In the genomic region with DNA sequence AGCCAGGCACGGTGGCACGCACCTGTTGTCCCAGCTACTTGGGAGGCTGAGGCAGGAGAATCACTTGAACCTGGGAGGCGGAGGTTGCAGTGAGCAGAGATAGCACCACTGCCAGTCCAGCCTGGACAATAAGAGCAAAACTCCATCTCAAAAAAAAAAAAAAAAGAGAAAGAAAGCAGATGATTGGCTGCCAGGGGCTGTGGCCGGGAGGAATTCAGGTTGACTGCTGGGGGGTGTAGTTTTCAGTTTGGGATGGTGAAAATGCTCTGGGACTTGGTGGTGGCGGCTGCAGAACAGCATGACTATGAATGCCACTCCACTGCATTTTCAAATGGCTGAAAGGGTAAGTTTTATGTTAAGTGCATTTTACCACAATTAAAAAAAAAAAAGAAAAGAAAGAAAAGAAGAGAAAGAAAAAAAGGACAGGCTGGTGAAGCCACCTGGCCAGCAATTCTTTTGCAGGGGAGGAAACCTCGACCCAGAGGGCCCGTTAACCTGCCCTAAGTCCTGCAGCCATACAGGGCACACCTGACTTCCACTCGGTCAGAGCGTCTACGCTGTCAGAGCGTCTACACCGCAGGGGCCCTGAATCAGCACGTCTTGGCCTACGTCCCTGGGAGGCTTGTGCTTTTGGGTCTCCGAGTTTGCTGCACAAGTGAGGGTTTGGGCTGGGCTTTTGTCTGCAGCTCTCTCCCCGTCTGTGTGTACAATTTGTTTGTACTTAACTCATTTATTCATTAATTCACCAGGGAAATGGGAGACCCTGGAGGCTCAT, we compare ENCODE assay signal across 17 cellular contexts. TPM values are rescaled to one million over a fixed set of nuclear protein-coding genes. Genes with fewer than 3 reads are reported as not detected.
A peak's percentile ranks its signal among the peaks of the same experiment; 100 is the strongest.
DNase-seq lines count a peak whose midpoint lies in the region; ATAC-seq, FAIRE-seq and TF ChIP-seq lines count a peak whose summit lies in the region.
"Had no signal": no experiment of that assay in that cellular context is flagged by ENCODE, and none has a peak within 500 bp of the region (broad histone marks: within the 10 kb centered on the region; RNA-seq: fewer than 3 reads in every experiment).

No MANE protein-coding gene starts in this region.

- ATAC-seq in K562, result no peak
- ATAC-seq: A549; CD8-positive, alpha-beta T cell had no signal

- POLR2A ChIA-PET in HEK293 (lab: Yijun Ruan, JAX), result interaction anchor here (0.6 to 0.8 kb wide), 2 partner anchors 141 to 156 kb away, joined by 3 read pairs; a partner anchor contains a TSS
- POLR2A ChIA-PET in K562 (lab: Yijun Ruan, JAX), result no interaction called here

- no peak overlapping the region for H2BK12ac ChIP-seq in neuronal stem cell (ENCODE audit: low read length)

- no peak overlapping the region for H2BK5ac ChIP-seq in neuronal stem cell (ENCODE audit: low read length)

- FAIRE-seq in K562 (lab: Jason Lieb, UNC), result no peak
- FAIRE-seq: A549, D721Med had no signal

- no peak overlapping the region for H2BK15ac ChIP-seq in neuronal stem cell (ENCODE audit: low read length)

- H3K27me3 ChIP-seq in K562 (ENCODE audit: control insufficient read depth in 2 of 2, insufficient read depth in 2 of 2, low read length in 2 of 2), result no peaks in the 10 kb centered on the region
- H3K27me3 ChIP-seq in neuronal stem cell (ENCODE audit: control insufficient read depth in 3 of 3, insufficient read depth in 3 of 3, low read depth in 1 of 3, low read length in 3 of 3), result peaks cover 0 to under 1% (median 0%) of the 10 kb centered on the region in 3 experiments
- no peaks in the 10 kb centered on the region for H3K27me3 ChIP-seq in effector memory CD4-positive, alpha-beta T cell (replicated peaks; ENCODE audit: control insufficient read depth, insufficient read depth, low read length, poor library complexity, severe bottlenecking)
- H3K27me3 ChIP-seq: BE2C had no signal

- 63% methylated on average over 16 of the region's 16 CpGs for WGBS in K562 (ENCODE audit: insufficient coverage, low coverage, missing lambda C conversion rate)
- no CpG with 5 or more reads among the region's 16 CpGs for WGBS in neuronal stem cell (ENCODE audit: extremely low coverage in 2 of 2, insufficient read length in 2 of 2, insufficient replicate concordance in 1 of 2), 2 donors

- no peaks in the 10 kb centered on the region for H3K79me1 ChIP-seq in neuronal stem cell (ENCODE audit: low read depth, low read length)

- peaks cover 12% of the 10 kb centered on the region for H3K4me1 ChIP-seq in HEK293 (ENCODE audit: control insufficient read depth, insufficient read depth, low read length)
- H3K4me1 ChIP-seq in K562 (replicated peaks in 1 of 2; ENCODE audit: control insufficient read depth in 2 of 2, insufficient read depth in 2 of 2, low read length in 2 of 2), result peaks cover 21 to 70% of the 10 kb centered on the region in 2 experiments
- H3K4me1 ChIP-seq in neuronal stem cell (ENCODE audit: control insufficient read depth in 2 of 2, insufficient read depth in 1 of 2, low read depth in 1 of 2, low read length in 2 of 2), result peaks cover 13 to 19% of the 10 kb centered on the region in 2 donors
- peaks cover 14% of the 10 kb centered on the region for H3K4me1 ChIP-seq in effector memory CD4-positive, alpha-beta T cell (ENCODE audit: control insufficient read depth, insufficient read depth, low read length, poor library complexity, severe bottlenecking)

- no peak for TF ChIP-seq RAD21 in K562 (CRISPR knock-in tag; conservative IDR thresholded peaks at IDR 0.05 in 1 of 2, IDR thresholded peaks at IDR 0.05 in 1 of 2)

- H3K27ac ChIP-seq in HEK293 (ENCODE audit: extremely low read depth, low read depth, low read length), result no peak overlapping the region
- H3K27ac ChIP-seq in K562 (ENCODE audit: extremely low read depth, low read depth, low read length), result no peak overlapping the region
- no peak overlapping the region for H3K27ac ChIP-seq in neuronal stem cell (replicated peaks; ENCODE audit: low read length)
- no peak overlapping the region for H3K27ac ChIP-seq in effector memory CD4-positive, alpha-beta T cell (ENCODE audit: insufficient read depth, low read length, poor library complexity, severe bottlenecking)
- H3K27ac ChIP-seq: A549, C4-2B had no signal

- H4K20me1 ChIP-seq in K562 (replicated peaks; ENCODE audit: control insufficient read depth, insufficient read depth, low read length), result no peaks in the 10 kb centered on the region; the same call in 1 of the 2 replicates

- DNase-seq in DMS79 treated with DMSO at 0.1 percent for 48 hours (lab: John Stamatoyannopoulos, UW), result peak; percentile 47
- DNase-seq in K562 (ENCODE audit: extremely low read depth in 1 of 4, low spot score in 3 of 4), result peak in 1 of 4 experiments; percentile 52
- no peak for DNase-seq in neuronal stem cell (ENCODE audit: low spot score)
- DNase-seq in midbrain (lab: John Stamatoyannopoulos, UW), result no peak
- no peak for DNase-seq in activated CD4-positive, alpha-beta T cell treated with anti-CD3 and anti-CD28 coated beads, Interleukin-2, amount 50 U/mL, for 48 hours
- no peak for DNase-seq in effector memory CD4-positive, alpha-beta T cell
- DNase-seq: BE2C; CD8-positive, alpha-beta T cell; COR-L47; DMS153; HCEC 1CT had no signal

- TF ChIP-seq POLR2A in K562 (conservative IDR thresholded peaks at IDR 0.05), result no peak

- no peak overlapping the region for H2BK120ac ChIP-seq in neuronal stem cell (ENCODE audit: low read depth, low read length)

- no peak overlapping the region for H4K8ac ChIP-seq in neuronal stem cell (ENCODE audit: low read depth, low read length)

- no peaks in the 10 kb centered on the region for H3K9me1 ChIP-seq in K562 (ENCODE audit: control insufficient read depth, insufficient read depth, low read length)

- H3K4me2 ChIP-seq in K562 (ENCODE audit: insufficient read depth, low read length), result no peak overlapping the region
- H3K4me2 ChIP-seq in neuronal stem cell (ENCODE audit: insufficient read depth, low read length, poor library complexity, severe bottlenecking), result no peak overlapping the region
- H3K4me2 ChIP-seq: A549 had no signal

- no peak overlapping the region for H3K14ac ChIP-seq in neuronal stem cell (ENCODE audit: low read length)

- TF ChIP-seq EP300 in K562 (IDR thresholded peaks at IDR 0.05; ENCODE audit: low read length), result no peak

- H3K4me3 ChIP-seq in HEK293 (ENCODE audit: low read depth, low read length) (no peak overlapping the region), K562 (no peak overlapping the region), neuronal stem cell (ENCODE audit: low read length in 2 of 2) (no peak overlapping the region)
- no peak overlapping the region for H3K4me3 ChIP-seq in effector memory CD4-positive, alpha-beta T cell (ENCODE audit: insufficient read depth, low read depth, low read length, poor library complexity, severe bottlenecking)
- H3K4me3 ChIP-seq: A549 had no signal

- H3K36me3 ChIP-seq in HEK293 (ENCODE audit: control insufficient read depth in 2 of 2, insufficient read depth in 1 of 2, low read length in 2 of 2) (no peaks in the 10 kb centered on the region), K562 (ENCODE audit: control insufficient read depth, insufficient read depth, low read length) (peaks cover 41% of the 10 kb centered on the region; the same call in 2 of the 3 replicates), neuronal stem cell (replicated peaks in 1 of 2; ENCODE audit: control insufficient read depth in 2 of 2, insufficient read depth in 2 of 2, low read length in 2 of 2) (peaks cover 0 to 12% of the 10 kb centered on the region in 2 donors)
- H3K36me3 ChIP-seq in effector memory CD4-positive, alpha-beta T cell (ENCODE audit: control insufficient read depth, insufficient read depth, low read length), result no peaks in the 10 kb centered on the region

- H2AK5ac ChIP-seq in neuronal stem cell (ENCODE audit: low read depth, low read length), result no peak overlapping the region

- TF ChIP-seq CTCF in HEK293 (tag by site-specific recombination; IDR thresholded peaks at IDR 0.05), result no peak
- TF ChIP-seq CTCF in K562 (IDR thresholded peaks at IDR 0.05 in 2 of 3, conservative IDR thresholded peaks at IDR 0.05 in 1 of 3; ENCODE audit: insufficient read depth in 2 of 3, low read depth in 1 of 3, low read length in 3 of 3), result no peak

- no peak overlapping the region for H2AFZ ChIP-seq in K562 (ENCODE audit: low read depth, low read length)
- no peak overlapping the region for H2AFZ ChIP-seq in neuronal stem cell (ENCODE audit: low read length)

- in situ Hi-C loops in K562 (cut with MboI), result no loop called here

- no peak overlapping the region for H3K4ac ChIP-seq in neuronal stem cell (ENCODE audit: low read length)

- intact Hi-C loops in K562 (cut with micrococcal nuclease), result no loop called here

- H3K9ac ChIP-seq in K562 (ENCODE audit: insufficient read depth in 1 of 2, low read depth in 2 of 2, low read length in 2 of 2), result peak overlapping the region in 1 of 2 experiments; percentile 75; a peak in 1 of 4 replicates
- H3K9ac ChIP-seq in neuronal stem cell (ENCODE audit: low read depth, low read length, poor library complexity), result peak overlapping the region; percentile 24

- CTCF ChIA-PET in HEK293 (lab: Yijun Ruan, JAX) (interaction anchor here (0.6 to 2.3 kb wide), 3 partner anchors 10 to 46 kb away, joined by 3 to 24 read pairs (median 5); no protein-coding TSS in a partner anchor), K562 (lab: Yijun Ruan, JAX; ENCODE audit: low intra/inter-chr PET ratio) (no interaction called here)

- H3K9me3 ChIP-seq in HEK293 (ENCODE audit: control insufficient read depth, insufficient read depth, low read depth, low read length), result no peaks in the 10 kb centered on the region
- H3K9me3 ChIP-seq in K562 (replicated peaks; ENCODE audit: control insufficient read depth, insufficient read depth, low read depth, low read length), result no peaks in the 10 kb centered on the region
- H3K9me3 ChIP-seq in neuronal stem cell (replicated peaks in 1 of 2; ENCODE audit: control insufficient read depth in 2 of 2, insufficient read depth in 1 of 2, low read depth in 1 of 2, low read length in 2 of 2), result peaks cover 0 to 2% of the 10 kb centered on the region in 2 donors
- H3K9me3 ChIP-seq in effector memory CD4-positive, alpha-beta T cell (ENCODE audit: control insufficient read depth, low read length), result no peaks in the 10 kb centered on the region
- H3K9me3 ChIP-seq: A549, BE2C had no signal

- no peak overlapping the region for H3K18ac ChIP-seq in neuronal stem cell (ENCODE audit: low read length)

- no peak overlapping the region for H3K23ac ChIP-seq in neuronal stem cell (ENCODE audit: low read depth, low read length, poor library complexity)

- BruUV-seq in K562 (replicated peaks; lab: Mats Ljungman, UMichigan), result no TSS peak

- H3K79me2 ChIP-seq in K562 (ENCODE audit: control insufficient read depth, insufficient read depth, low read length), result peaks cover 43% of the 10 kb centered on the region

- H4K91ac ChIP-seq in neuronal stem cell (ENCODE audit: low read depth, low read length, poor library complexity), result no peak overlapping the region

RNA-seq across cellular contexts. Expression of a gene that starts 3.6 kb away (rescaled TPM):
- total RNA-seq in K562 (2011; cell fraction: chromatin; rRNA removed; ENCODE audit: low replicate concordance), result 20.9 and 73.4 TPM in 2 replicates
- 94.4 and 96.2 TPM in 2 replicates for total RNA-seq in K562 (2011; cell fraction: nucleolus; rRNA removed)
- total RNA-seq in K562 (2011; cell fraction: nucleoplasm; rRNA removed), result 62.6 and 89.3 TPM in 2 replicates
- total RNA-seq in K562 (2014; rRNA removed) (229 and 491 TPM in 2 replicates), K562 (2014; rRNA removed; fragmentation: Illumina TruSeq; extraction: Trizol) (16.7 and 26.3 TPM in 2 replicates), K562 (2015; rRNA removed; fragmentation: Illumina TruSeq; extraction: Trizol) (99.3 and 105 TPM in 2 replicates), K562 (2021) (135 and 150 TPM in 2 replicates)
- polyA plus RNA-seq in K562 (2011; rRNA removed) (58.3 and 94.6 TPM in 2 replicates), K562 (2014; fragmentation: Illumina TruSeq; extraction: Trizol) (52.8 and 117 TPM in 2 replicates), K562 (2014; fragmentation: Nextera tagmentation; extraction: Ambion mirVana) (1 to 10 TPM; 1.2 to 6.2 TPM), K562 (2014; rRNA removed) (172 and 196 TPM in 2 replicates)
- 109 and 317 TPM in 2 replicates for polyA plus RNA-seq in K562 (2011; cell fraction: cytosol; rRNA removed)
- 145 and 201 TPM in 2 replicates for polyA plus RNA-seq in K562 (2011; cell fraction: nucleus; rRNA removed)
- 123 and 126 TPM in 2 replicates for polyA plus RNA-seq in K562 (2012)
- 13.9 and 17.6 TPM in 2 replicates for polyA minus RNA-seq in K562 (2011; rRNA and poly(A)+ RNA removed)
- polyA minus RNA-seq in K562 (2011; cell fraction: cytosol; rRNA and poly(A)+ RNA removed), result 48.0 and 65.9 TPM in 2 replicates
- 45.9 and 53.4 TPM in 2 replicates for polyA minus RNA-seq in K562 (2011; cell fraction: nucleus; rRNA and poly(A)+ RNA removed)
- polyA plus RNA-seq in neuronal stem cell (2013, experiment 1 of 2), result 26.8 TPM
- polyA plus RNA-seq in neuronal stem cell (2013, experiment 2 of 2), result 26.2 TPM

RNA-seq across cellular contexts. Expression of a gene that starts 6.7 kb away (rescaled TPM):
- not detected in 2 replicates for total RNA-seq in K562 (2011; cell fraction: chromatin; rRNA removed; ENCODE audit: low replicate concordance)
- not detected in 2 replicates for total RNA-seq in K562 (2011; cell fraction: nucleolus; rRNA removed)
- total RNA-seq in K562 (2011; cell fraction: nucleoplasm; rRNA removed), result not detected in 2 replicates
- total RNA-seq in K562 (2014; rRNA removed), result not detected in 2 replicates
- not detected in 2 replicates for total RNA-seq in K562 (2014; rRNA removed; fragmentation: Illumina TruSeq; extraction: Trizol)
- total RNA-seq in K562 (2015; rRNA removed; fragmentation: Illumina TruSeq; extraction: Trizol), result not detected in 2 replicates
- not detected in 2 replicates for total RNA-seq in K562 (2021)
- polyA plus RNA-seq in K562 (2011; rRNA removed), result not detected in 2 replicates
- polyA plus RNA-seq in K562 (2011; cell fraction: cytosol; rRNA removed), result not detected in 2 replicates
- not detected in 2 replicates for polyA plus RNA-seq in K562 (2011; cell fraction: nucleus; rRNA removed)
- not detected in 2 replicates for polyA plus RNA-seq in K562 (2012)
- not detected in 2 replicates for polyA plus RNA-seq in K562 (2014; fragmentation: Illumina TruSeq; extraction: Trizol)
- not detected for polyA plus RNA-seq in K562 (2014; fragmentation: Nextera tagmentation; extraction: Ambion mirVana)
- not detected in 2 replicates for polyA plus RNA-seq in K562 (2014; rRNA removed)
- polyA minus RNA-seq in K562 (2011; rRNA and poly(A)+ RNA removed), result not detected in 2 replicates
- polyA minus RNA-seq in K562 (2011; cell fraction: cytosol; rRNA and poly(A)+ RNA removed), result not detected in 2 replicates
- polyA minus RNA-seq in K562 (2011; cell fraction: nucleus; rRNA and poly(A)+ RNA removed), result not detected in 2 replicates
- 2.1 TPM for polyA plus RNA-seq in neuronal stem cell (2013, experiment 1 of 2)
- polyA plus RNA-seq in neuronal stem cell (2013, experiment 2 of 2), result 2.3 TPM
- total RNA-seq: CD8-positive, alpha-beta T cell; H4 had no signal
- polyA plus RNA-seq: A549, AG04450 had no signal

RNA-seq across cellular contexts. Expression of a gene that starts 14.8 kb away (rescaled TPM):
- total RNA-seq in K562 (2011; cell fraction: chromatin; rRNA removed; ENCODE audit: low replicate concordance), result 0.63 and 0.81 TPM in 2 replicates
- 0.33 and 0.39 TPM in 2 replicates for total RNA-seq in K562 (2011; cell fraction: nucleolus; rRNA removed)
- 0.29 and 0.38 TPM in 2 replicates for total RNA-seq in K562 (2011; cell fraction: nucleoplasm; rRNA removed)
- 0.05 and 0.08 TPM in 2 replicates for total RNA-seq in K562 (2014; rRNA removed)
- 0.04 and 0.13 TPM in 2 replicates for total RNA-seq in K562 (2014; rRNA removed; fragmentation: Illumina TruSeq; extraction: Trizol)
- total RNA-seq in K562 (2015; rRNA removed; fragmentation: Illumina TruSeq; extraction: Trizol), result 0.07 and 0.08 TPM in 2 replicates
- 0.34 and 0.40 TPM in 2 replicates for total RNA-seq in K562 (2021)
- polyA plus RNA-seq in K562 (2011; rRNA removed), result 0.04 and 0.07 TPM in 2 replicates
- 0.12 and 0.16 TPM in 2 replicates for polyA plus RNA-seq in K562 (2011; cell fraction: cytosol; rRNA removed)
- polyA plus RNA-seq in K562 (2011; cell fraction: nucleus; rRNA removed), result 0.15 and 0.51 TPM in 2 replicates
- 0.23 and 0.33 TPM in 2 replicates for polyA plus RNA-seq in K562 (2012)
- 0.36 TPM in 2 replicates for polyA plus RNA-seq in K562 (2014; fragmentation: Illumina TruSeq; extraction: Trizol)
- polyA plus RNA-seq in K562 (2014; fragmentation: Nextera tagmentation; extraction: Ambion mirVana), result under 1 TPM; 0.01 to 0.03 TPM
- 0.08 and 0.18 TPM in 2 replicates for polyA plus RNA-seq in K562 (2014; rRNA removed)
- 0.12 and 0.18 TPM in 2 replicates for polyA minus RNA-seq in K562 (2011; rRNA and poly(A)+ RNA removed)
- 0.29 TPM in 1 of 2 replicates, not detected in the other for polyA minus RNA-seq in K562 (2011; cell fraction: cytosol; rRNA and poly(A)+ RNA removed)
- polyA minus RNA-seq in K562 (2011; cell fraction: nucleus; rRNA and poly(A)+ RNA removed), result 0.11 and 0.27 TPM in 2 replicates
- 0.33 TPM for polyA plus RNA-seq in neuronal stem cell (2013, experiment 1 of 2)
- polyA plus RNA-seq in neuronal stem cell (2013, experiment 2 of 2), result 0.30 TPM
- total RNA-seq: CD8-positive, alpha-beta T cell; H4 had no signal
- polyA plus RNA-seq: AG04450 had no signal

RNA-seq across cellular contexts. Expression of a gene that starts 18.5 kb away (rescaled TPM):
- total RNA-seq in K562 (2011; cell fraction: chromatin; rRNA removed; ENCODE audit: low replicate concordance), result 2.3 and 4.5 TPM in 2 replicates
- 5.5 and 6.2 TPM in 2 replicates for total RNA-seq in K562 (2011; cell fraction: nucleolus; rRNA removed)
- 2.3 and 2.4 TPM in 2 replicates for total RNA-seq in K562 (2011; cell fraction: nucleoplasm; rRNA removed)
- total RNA-seq in K562 (2014; rRNA removed) (3.7 and 5.7 TPM in 2 replicates), K562 (2014; rRNA removed; fragmentation: Illumina TruSeq; extraction: Trizol) (not detected in 2 replicates), K562 (2015; rRNA removed; fragmentation: Illumina TruSeq; extraction: Trizol) (0.76 and 1.5 TPM in 2 replicates), K562 (2021) (12.9 and 13.6 TPM in 2 replicates)
- polyA plus RNA-seq in K562 (2011; rRNA removed) (0.18 and 0.37 TPM in 2 replicates), K562 (2014; fragmentation: Illumina TruSeq; extraction: Trizol) (0.13 and 1.1 TPM in 2 replicates), K562 (2014; fragmentation: Nextera tagmentation; extraction: Ambion mirVana) (not detected), K562 (2014; rRNA removed) (3.7 and 6.4 TPM in 2 replicates)
- 0.28 and 1.3 TPM in 2 replicates for polyA plus RNA-seq in K562 (2011; cell fraction: cytosol; rRNA removed)
- 1.6 and 3.0 TPM in 2 replicates for polyA plus RNA-seq in K562 (2011; cell fraction: nucleus; rRNA removed)
- polyA plus RNA-seq in K562 (2012), result 6.5 and 9.2 TPM in 2 replicates
- polyA minus RNA-seq in K562 (2011; rRNA and poly(A)+ RNA removed), result 0.18 and 0.21 TPM in 2 replicates
- 3.8 and 5.5 TPM in 2 replicates for polyA minus RNA-seq in K562 (2011; cell fraction: cytosol; rRNA and poly(A)+ RNA removed)
- 1.9 and 2.0 TPM in 2 replicates for polyA minus RNA-seq in K562 (2011; cell fraction: nucleus; rRNA and poly(A)+ RNA removed)
- 8.4 TPM for polyA plus RNA-seq in neuronal stem cell (2013, experiment 1 of 2)
- 8.7 TPM for polyA plus RNA-seq in neuronal stem cell (2013, experiment 2 of 2)

RNA-seq across cellular contexts. Expression of a gene that starts 27.1 kb away (rescaled TPM):
- 27.4 and 88.5 TPM in 2 replicates for total RNA-seq in K562 (2011; cell fraction: chromatin; rRNA removed; ENCODE audit: low replicate concordance)
- 74.0 and 77.5 TPM in 2 replicates for total RNA-seq in K562 (2011; cell fraction: nucleolus; rRNA removed)
- total RNA-seq in K562 (2011; cell fraction: nucleoplasm; rRNA removed), result 51.5 and 61.8 TPM in 2 replicates
- 43.8 and 46.5 TPM in 2 replicates for total RNA-seq in K562 (2014; rRNA removed)
- total RNA-seq in K562 (2014; rRNA removed; fragmentation: Illumina TruSeq; extraction: Trizol), result 14.4 and 21.6 TPM in 2 replicates
- 25.3 and 25.7 TPM in 2 replicates for total RNA-seq in K562 (2015; rRNA removed; fragmentation: Illumina TruSeq; extraction: Trizol)
- total RNA-seq in K562 (2021), result 70.6 and 77.0 TPM in 2 replicates
- polyA plus RNA-seq in K562 (2011; rRNA removed), result 30.3 and 44.3 TPM in 2 replicates
- polyA plus RNA-seq in K562 (2011; cell fraction: cytosol; rRNA removed), result 45.6 and 55.9 TPM in 2 replicates
- polyA plus RNA-seq in K562 (2011; cell fraction: nucleus; rRNA removed), result 148 and 191 TPM in 2 replicates
- polyA plus RNA-seq in K562 (2012), result 56.6 and 78.2 TPM in 2 replicates
- polyA plus RNA-seq in K562 (2014; fragmentation: Illumina TruSeq; extraction: Trizol), result 26.7 and 33.2 TPM in 2 replicates
- polyA plus RNA-seq in K562 (2014; fragmentation: Nextera tagmentation; extraction: Ambion mirVana), result 1 to 10 TPM; 2.4 to 4.6 TPM
- polyA plus RNA-seq in K562 (2014; rRNA removed), result 61.7 and 62.8 TPM in 2 replicates
- 4.2 and 4.8 TPM in 2 replicates for polyA minus RNA-seq in K562 (2011; rRNA and poly(A)+ RNA removed)
- polyA minus RNA-seq in K562 (2011; cell fraction: cytosol; rRNA and poly(A)+ RNA removed), result 11.3 and 12.9 TPM in 2 replicates
- polyA minus RNA-seq in K562 (2011; cell fraction: nucleus; rRNA and poly(A)+ RNA removed), result 12.3 and 16.9 TPM in 2 replicates
- polyA plus RNA-seq in neuronal stem cell (2013, experiment 1 of 2), result 117 TPM
- 115 TPM for polyA plus RNA-seq in neuronal stem cell (2013, experiment 2 of 2)
